29 cellular contexts compared by ENCODE assay signal in genomic region chr2:240182001-240182400, GRCh38. TPM values are rescaled to one million over a fixed set of nuclear protein-coding genes. Genes with fewer than 3 reads are reported as not detected.
"Had no signal": no experiment of that assay in that cellular context is flagged by ENCODE, and none has a peak within 500 bp of the region (broad histone marks: within the 10 kb centered on the region; RNA-seq: fewer than 3 reads in every experiment).

No MANE protein-coding gene starts in this region.

- H3K4me2 ChIP-seq: SK-N-SH had no signal

- H3K4me3 Mint-ChIP-seq: activated CD8-positive, alpha-beta T cell treated with anti-CD3 and anti-CD28 coated beads, Interleukin-2, amount 10 ng/mL, durations not matched to agents 7 days and 5 days; activated naive CD8-positive, alpha-beta T cell treated with anti-CD3 and anti-CD28 coated beads, Interleukin-2, amount 10 ng/mL, durations not matched to agents 7 days and 5 days; WTC11 had no signal

- H3K27ac ChIP-seq: adrenal gland, breast epithelium, RWPE1, SJCRH30 had no signal

- H3K4me1 ChIP-seq: adrenal gland, breast epithelium had no signal

- ATAC-seq: activated CD8-positive, alpha-beta T cell treated with anti-CD3 and anti-CD28 coated beads, Interleukin-2, amount 10 ng/mL, durations not matched to agents 7 days and 5 days; Panc1; WTC11 had no signal

- H3K4me3 ChIP-seq: adrenal gland, breast epithelium, MG63, SJCRH30 had no signal

- H3K27ac Mint-ChIP-seq: activated CD8-positive, alpha-beta T cell treated with anti-CD3 and anti-CD28 coated beads, Interleukin-2, amount 10 ng/mL, durations not matched to agents 7 days and 5 days; activated naive CD8-positive, alpha-beta T cell treated with anti-CD3 and anti-CD28 coated beads, Interleukin-2, amount 10 ng/mL, durations not matched to agents 7 days and 5 days; WTC11 had no signal

- H3K36me3 Mint-ChIP-seq: activated naive CD8-positive, alpha-beta T cell treated with anti-CD3 and anti-CD28 coated beads, Interleukin-2, amount 10 ng/mL, durations not matched to agents 7 days and 5 days had no signal

- H3K4me1 Mint-ChIP-seq: activated naive CD8-positive, alpha-beta T cell treated with anti-CD3 and anti-CD28 coated beads, Interleukin-2, amount 10 ng/mL, durations not matched to agents 7 days and 5 days; WTC11 had no signal

- H3K9me3 ChIP-seq: adrenal gland, breast epithelium, MG63, SJCRH30, SK-N-SH had no signal

- DNase-seq: activated CD4-positive, alpha-beta T cell treated with anti-CD3 and anti-CD28 coated beads for 48 hours; activated CD4-positive, alpha-beta T cell treated with anti-CD3 and anti-CD28 coated beads, Interleukin-2, amount 50 U/mL, for 4 hours; activated CD4-positive, CD25-positive, alpha-beta regulatory T cell treated with anti-CD3 and anti-CD28 coated beads, Interleukin-2, amount 50 U/mL, for 72 hours; activated CD8-positive, alpha-beta memory T cell treated with anti-CD3 and anti-CD28 coated beads, Interleukin-2, amount 50 U/mL, for 48 hours; activated CD8-positive, alpha-beta T cell treated with anti-CD3 and anti-CD28 coated beads, Interleukin-2, amount 10 ng/mL, durations not matched to agents 7 days and 5 days; activated naive CD4-positive, alpha-beta T cell treated with anti-CD3 and anti-CD28 coated beads, Interleukin-2, amount 50 U/mL, for 16 hours; activated naive CD8-positive, alpha-beta T cell treated with anti-CD3 and anti-CD28 coated beads, Interleukin-2, amount 10 ng/mL, durations not matched to agents 7 days and 5 days; activated T-cell treated with anti-CD3 and anti-CD28 coated beads, Interleukin-2, amount 50 U/mL, for 1 hour; adrenal gland; anterior cingulate cortex; caudate nucleus; MG63; MV-4-11; NCI-H1092 treated with DMSO at 0.1 percent for 48 hours; NCI-H1417 treated with DMSO at 0.1 percent for 48 hours; NCI-H187; NCI-H2081; NCI-H446; NCI-H526; NK-92 treated with Interleukin-12 subunit alpha and Interleukin-12 subunit beta, amount 100 ng/mL, for 24 hours; OCI-M1; Right ventricle myocardium superior; SJCRH30; SK-N-SH; T-helper 1 cell had no signal

- H3K36me3 ChIP-seq: adrenal gland, breast epithelium, MG63, SJCRH30 had no signal

- H3K27me3 ChIP-seq: adrenal gland had no signal

- H3K9ac ChIP-seq: SK-N-SH had no signal

RNA-seq across cellular contexts. Expression of gene OTOS, which starts 41.5 kb away (rescaled TPM):
- total RNA-seq: activated CD8-positive, alpha-beta T cell treated with anti-CD3 and anti-CD28 coated beads, Interleukin-2, amount 10 ng/mL, durations not matched to agents 7 days and 5 days; activated naive CD8-positive, alpha-beta T cell treated with anti-CD3 and anti-CD28 coated beads, Interleukin-2, amount 10 ng/mL, durations not matched to agents 7 days and 5 days; adrenal gland; breast epithelium; Right ventricle myocardium superior; SJCRH30; WTC11 had no signal
